In genomic region chr15:75174102-75174501, GRCh38 we compare ENCODE assay signal across 13 cellular contexts. TPM values are rescaled to one million over a fixed set of nuclear protein-coding genes. Genes with fewer than 3 reads are reported as not detected.
DNase-seq lines count a peak whose midpoint lies in the region; ATAC-seq, FAIRE-seq and TF ChIP-seq lines count a peak whose summit lies in the region.
"Had no signal": no experiment of that assay in that cellular context is flagged by ENCODE, and none has a peak within 500 bp of the region (broad histone marks: within the 10 kb centered on the region; RNA-seq: fewer than 3 reads in every experiment).

No MANE protein-coding gene starts in this region.

- H3K23ac ChIP-seq in H1 (ENCODE audit: insufficient read length), result no peak overlapping the region

- H3K4me1 Mint-ChIP-seq in natural killer cell treated with Interleukin-12 subunit alpha and Interleukin-12 subunit beta and Interleukin-15 and Interleukin-18, amount 100 ng/mL, for 72 hours (ENCODE audit: low read depth in 2 of 2), result peaks cover 29 to 41% of the 10 kb centered on the region in 2 donors
- peaks cover 31 to 45% of the 10 kb centered on the region in 2 donors for H3K4me1 Mint-ChIP-seq in natural killer cell
- peaks cover 18% of the 10 kb centered on the region for H3K4me1 Mint-ChIP-seq in neural crest cell

- peak overlapping the region; percentile 94; the same call in 1 of the 2 replicates for H2BK12ac ChIP-seq in H1 (ENCODE audit: low read depth, low read length)

- no peak overlapping the region for H4K91ac ChIP-seq in H1 (replicated peaks; ENCODE audit: insufficient read length, low read length)

- H2BK5ac ChIP-seq in H1 (ENCODE audit: low read depth, low read length), result no peak overlapping the region; the same call in 1 of the 2 replicates

- no peak overlapping the region for H3K9ac ChIP-seq in H1 (replicated peaks in 1 of 4; ENCODE audit: extremely low read depth in 1 of 4, low read depth in 3 of 4, low read length in 3 of 4)

- no peak overlapping the region for H3K4me3 ChIP-seq in H1 (ENCODE audit: extremely low read depth in 1 of 4, insufficient read depth in 2 of 4, low read depth in 3 of 4, low read length in 4 of 4)

- H2BK15ac ChIP-seq in H1 (ENCODE audit: low read length), result peak overlapping the region; percentile 81

- H3K4me1 ChIP-seq in H1 (replicated peaks in 1 of 4; ENCODE audit: control insufficient read depth in 3 of 4, insufficient read depth in 4 of 4, low read length in 3 of 4), result peaks cover 6 to 15% (median 11%) of the 10 kb centered on the region in 4 experiments

- POLR2A ChIA-PET in H1 (lab: Charles Lee; ENCODE audit: partially characterized antibody), result no interaction called here

- intact Hi-C loops in natural killer cell (cut with micrococcal nuclease), result no loop called here

- no peak overlapping the region for H2AFZ ChIP-seq in H1 (ENCODE audit: low read length)

- H3K27ac Mint-ChIP-seq in natural killer cell treated with Interleukin-12 subunit alpha and Interleukin-12 subunit beta and Interleukin-15 and Interleukin-18, amount 100 ng/mL, for 72 hours, result peak overlapping the region in 1 of 2 donors; percentile 19
- no peak overlapping the region for H3K27ac Mint-ChIP-seq in natural killer cell
- H3K27ac Mint-ChIP-seq in neural crest cell (ENCODE audit: unreplicated experiment), result peak overlapping the region; percentile 63
- H3K27ac Mint-ChIP-seq: HFFc6 had no signal

- peak; percentile 23 for DNase-seq in natural killer cell treated with Interleukin-12 subunit alpha and Interleukin-12 subunit beta and Interleukin-15 and Interleukin-18, amount 100 ng/mL, for 72 hours (ENCODE audit: low spot score)
- DNase-seq in natural killer cell (no peak), H1 (ENCODE audit: low read depth in 1 of 2, low spot score in 2 of 2) (no peak), neural crest cell (ENCODE audit: low read depth, low spot score) (no peak)
- DNase-seq: Calu3, DMS 273 treated with DMSO at 0.1 percent for 48 hours, HCEC 1CT, HFFc6, KBM-7 had no signal

- 92% methylated on average over 5 of the region's 5 CpGs; no CpG with 5 or more reads in 1 of the 2 experiments for WGBS in H1 (ENCODE audit: extremely low coverage in 1 of 2, insufficient coverage in 1 of 2, insufficient read length in 1 of 2, insufficient replicate concordance in 2 of 2, low coverage in 1 of 2, low lambda C conversion rate in 2 of 2, missing lambda C conversion rate in 1 of 2), 2 experiments

- no peak overlapping the region for H3K18ac ChIP-seq in H1 (ENCODE audit: extremely low read depth, low read length)

- no peak overlapping the region for H3K4ac ChIP-seq in H1 (replicated peaks; ENCODE audit: insufficient read length, low read depth, low read length)

- no peak overlapping the region for H3K4me2 ChIP-seq in H1 (ENCODE audit: insufficient read depth in 1 of 2, low read depth in 2 of 2, low read length in 2 of 2)

- no peak overlapping the region for H4K8ac ChIP-seq in H1 (ENCODE audit: extremely low read depth, insufficient read depth, low read length)

- no peak for TF ChIP-seq EP300 in H1 (IDR thresholded peaks at IDR 0.05; ENCODE audit: borderline replicate concordance in 1 of 2, low read depth in 2 of 2, low read length in 2 of 2)

- H3K27ac ChIP-seq in H1 (ENCODE audit: low read depth, low read length), result no peak overlapping the region

- CTCF ChIA-PET in H1 (lab: Charles Lee; ENCODE audit: partially characterized antibody), result interaction anchor here (1.3 kb wide), 2 partner anchors 28 to 140 kb away, joined by 3 read pairs; partner anchors contain the start of gene C15orf39

- no peak overlapping the region for H3K4me3 Mint-ChIP-seq in natural killer cell treated with Interleukin-12 subunit alpha and Interleukin-12 subunit beta and Interleukin-15 and Interleukin-18, amount 100 ng/mL, for 72 hours
- H3K4me3 Mint-ChIP-seq in natural killer cell, result no peak overlapping the region
- H3K4me3 Mint-ChIP-seq in neural crest cell, result no peak overlapping the region
- H3K4me3 Mint-ChIP-seq: HFFc6 had no signal

- H3K56ac ChIP-seq in H1 (replicated peaks; ENCODE audit: insufficient read length, low read depth, low read length), result no peak overlapping the region

- H2AK5ac ChIP-seq in H1 (ENCODE audit: low read depth, low read length), result no peak overlapping the region

- no peak for TF ChIP-seq CTCF in natural killer cell (IDR thresholded peaks at IDR 0.05)
- no peak for TF ChIP-seq CTCF in H1 (IDR thresholded peaks at IDR 0.05; ENCODE audit: control extremely low read depth in 1 of 3, insufficient read depth in 1 of 3, low read depth in 1 of 3, low read length in 3 of 3)
- TF ChIP-seq CTCF in neural crest cell (conservative IDR thresholded peaks at IDR 0.05), result no peak

- no peak for FAIRE-seq in H1 (lab: Jason Lieb, UNC)
- FAIRE-seq: HTR-8/SVneo had no signal

- no peak for TF ChIP-seq POLR2A in H1 (IDR thresholded peaks at IDR 0.05; ENCODE audit: control extremely low read depth in 1 of 2, low read depth in 2 of 2, low read length in 2 of 2)

- no peaks in the 10 kb centered on the region for H3K79me1 ChIP-seq in H1 (ENCODE audit: low read depth, low read length)

- no peak overlapping the region for H4K5ac ChIP-seq in H1 (ENCODE audit: insufficient read length, low read depth, low read length)

- no peaks in the 10 kb centered on the region for H3K79me2 ChIP-seq in H1 (ENCODE audit: control insufficient read depth in 1 of 2, insufficient read depth in 2 of 2, low read length in 2 of 2)

- H3K9me3 Mint-ChIP-seq in natural killer cell treated with Interleukin-12 subunit alpha and Interleukin-12 subunit beta and Interleukin-15 and Interleukin-18, amount 100 ng/mL, for 72 hours, result no peaks in the 10 kb centered on the region
- H3K9me3 Mint-ChIP-seq in natural killer cell, result no peaks in the 10 kb centered on the region
- H3K9me3 Mint-ChIP-seq in neural crest cell, result no peaks in the 10 kb centered on the region

- H3K27me3 ChIP-seq in H1 (replicated peaks in 1 of 4; ENCODE audit: control insufficient read depth in 3 of 4, extremely low read depth in 1 of 4, insufficient read depth in 3 of 4, low read length in 3 of 4), result peaks cover 0 to 14% (median 6%) of the 10 kb centered on the region in 4 experiments; a peak in 4 of 7 replicates

- no peaks in the 10 kb centered on the region; the same call in 1 of the 2 replicates for H3K23me2 ChIP-seq in H1 (ENCODE audit: low read depth, low read length)

- H2BK20ac ChIP-seq in H1 (ENCODE audit: low read length), result no peak overlapping the region

- H3K36me3 ChIP-seq in H1 (ENCODE audit: control insufficient read depth in 2 of 4, insufficient read depth in 4 of 4, low read length in 3 of 4), result no peaks in the 10 kb centered on the region

- no peak overlapping the region for H2BK120ac ChIP-seq in H1 (replicated peaks; ENCODE audit: low read depth, low read length)

- H3K27me3 Mint-ChIP-seq in natural killer cell treated with Interleukin-12 subunit alpha and Interleukin-12 subunit beta and Interleukin-15 and Interleukin-18, amount 100 ng/mL, for 72 hours, result peaks cover 0 to 2% of the 10 kb centered on the region in 2 donors
- H3K27me3 Mint-ChIP-seq in natural killer cell (ENCODE audit: low read depth in 2 of 2) (no peaks in the 10 kb centered on the region), neural crest cell (ENCODE audit: low read depth) (peaks cover 14% of the 10 kb centered on the region)

- H3K14ac ChIP-seq in H1 (ENCODE audit: insufficient read length), result no peak overlapping the region

- TF ChIP-seq RAD21 in H1 (IDR thresholded peaks at IDR 0.05 in 1 of 2, conservative IDR thresholded peaks at IDR 0.05 in 1 of 2; ENCODE audit: low read depth in 2 of 2, low read length in 2 of 2), result no peak

- no peak for ATAC-seq in natural killer cell treated with Interleukin-12 subunit alpha and Interleukin-12 subunit beta and Interleukin-15 and Interleukin-18, amount 100 ng/mL, for 72 hours
- no peak for ATAC-seq in natural killer cell
- no peak for ATAC-seq in GM19023 (IDR thresholded peaks at IDR 0.05; ENCODE audit: unreplicated experiment)
- no peak for ATAC-seq in GM21825 (IDR thresholded peaks at IDR 0.05; ENCODE audit: unreplicated experiment)
- ATAC-seq in HG03565 (IDR thresholded peaks at IDR 0.05; ENCODE audit: unreplicated experiment), result no peak

- H3K36me3 Mint-ChIP-seq in natural killer cell treated with Interleukin-12 subunit alpha and Interleukin-12 subunit beta and Interleukin-15 and Interleukin-18, amount 100 ng/mL, for 72 hours, result peaks cover 3% of the 10 kb centered on the region
- H3K36me3 Mint-ChIP-seq in natural killer cell (no peaks in the 10 kb centered on the region), neural crest cell (ENCODE audit: low read depth) (no peaks in the 10 kb centered on the region)

- no peaks in the 10 kb centered on the region for H3K9me3 ChIP-seq in H1 (ENCODE audit: insufficient read depth in 2 of 2, low read depth in 1 of 2, low read length in 1 of 2)

- H4K20me1 ChIP-seq in H1 (replicated peaks in 1 of 2; ENCODE audit: control insufficient read depth in 1 of 2, insufficient read depth in 2 of 2, low read length in 2 of 2), result no peaks in the 10 kb centered on the region

TF ChIP-seq in H1, 55 proteins besides CTCF, POLR2A, EP300 and RAD21 (continues in another document):
- TF ChIP-seq SP2 (IDR thresholded peaks at IDR 0.05; ENCODE audit: low read length) (no peak), BRCA1 (IDR thresholded peaks at IDR 0.05; ENCODE audit: low read depth, low read length) (no peak), CTBP2 (IDR thresholded peaks at IDR 0.05; ENCODE audit: borderline replicate concordance, insufficient read depth, insufficient read length, low read length) (no peak), KDM1A (IDR thresholded peaks at IDR 0.05; ENCODE audit: borderline replicate concordance, low read length) (no peak), ASH2L (IDR thresholded peaks at IDR 0.05; ENCODE audit: low read length) (no peak), CEBPB (IDR thresholded peaks at IDR 0.05; ENCODE audit: low read depth, low read length) (no peak), TCF12 (IDR thresholded peaks at IDR 0.05; ENCODE audit: low read depth, low read length) (no peak), CHD2 (IDR thresholded peaks at IDR 0.05; ENCODE audit: low read length) (no peak), SIN3A (conservative IDR thresholded peaks at IDR 0.05 in 1 of 2, IDR thresholded peaks at IDR 0.05 in 1 of 2; ENCODE audit: low read depth in 1 of 2, low read length in 2 of 2) (no peak)

RNA-seq across cellular contexts. Expression of gene C15orf39, which starts 27.6 kb away (rescaled TPM):
- 10 to 100 TPM; 26.8 to 30.3 TPM for total RNA-seq in natural killer cell treated with Interleukin-12 subunit alpha and Interleukin-12 subunit beta and Interleukin-15 and Interleukin-18, amount 100 ng/mL, for 72 hours
- total RNA-seq in natural killer cell, result 10 to 100 TPM; 63.5 to 89.2 (median 70.1) TPM
- 35.6 and 38.5 TPM in 2 replicates for total RNA-seq in H1 (2021; fragmentation: NEBNext Ultra II Directional; extraction: Animal tissue kit (Norgen Biotek cat#: 25700))
- polyA plus RNA-seq in H1 (2011; rRNA removed), result 13.8 and 18.9 TPM in 2 replicates
- 5.7 TPM for polyA plus RNA-seq in H1 (2011; cell fraction: cytosol; rRNA removed)
- 15.1 TPM for polyA plus RNA-seq in H1 (2011; cell fraction: nucleus; rRNA removed)
- 17.6 to 27.7 TPM (median 24.3 TPM) in 4 replicates for polyA plus RNA-seq in H1 (2012, experiment 1 of 2)
- polyA plus RNA-seq in H1 (2012, experiment 2 of 2), result 24.9 TPM
- polyA plus RNA-seq in H1 (2013, experiment 1 of 2), result 23.9 TPM
- polyA plus RNA-seq in H1 (2013, experiment 2 of 2), result 24.3 TPM
- 14.5 and 15.8 TPM in 2 replicates for polyA minus RNA-seq in H1 (2011; rRNA and poly(A)+ RNA removed)
- polyA minus RNA-seq in H1 (2011; cell fraction: cytosol; rRNA and poly(A)+ RNA removed), result 23.3 TPM
- polyA minus RNA-seq in H1 (2011; cell fraction: nucleus; rRNA and poly(A)+ RNA removed), result 21.6 TPM
- 23.8 and 29.5 TPM in 2 replicates for total RNA-seq in neural crest cell
